In genomic region chr1:77759090-77760028, GRCh38 we compare ENCODE assay signal across 8 cellular contexts. TPM values are rescaled to one million over a fixed set of nuclear protein-coding genes. Genes with fewer than 3 reads are reported as not detected.
A peak's percentile ranks its signal among the peaks of the same experiment; 100 is the strongest.
DNase-seq lines count a peak whose midpoint lies in the region; ATAC-seq and TF ChIP-seq lines count a peak whose summit lies in the region.

Gene USP33, minus strand, starts transcription at chr1:77759852. Its CDS starts 18,155 bp downstream, at chr1:77741697.

- H3K27ac Mint-ChIP-seq in chondrocyte (ENCODE audit: unreplicated experiment): peak within 1 kb of the TSS; percentile 94

- H3K4me3 Mint-ChIP-seq in chondrocyte (ENCODE audit: unreplicated experiment): peak within 1 kb of the TSS; percentile 92

- no peaks in the 10 kb centered on the region for H3K27me3 Mint-ChIP-seq in chondrocyte (ENCODE audit: low read depth)

- TF ChIP-seq CTCF in AG10803 (conservative IDR thresholded peaks at IDR 0.05; ENCODE audit: low read length): no peak
- TF ChIP-seq CTCF in chondrocyte (IDR thresholded peaks at IDR 0.05): no peak

- ATAC-seq in HG03175 (IDR thresholded peaks at IDR 0.05; ENCODE audit: unreplicated experiment): peak; percentile 93

- H3K4me1 Mint-ChIP-seq in chondrocyte (ENCODE audit: low read depth): peaks cover 34% of the 10 kb centered on the region

- TF ChIP-seq POLR2A in GM18951 (IDR thresholded peaks at IDR 0.05; ENCODE audit: extremely low read depth, insufficient read depth, insufficient read length): peak; percentile 79

- no peaks in the 10 kb centered on the region for H3K9me3 Mint-ChIP-seq in chondrocyte (ENCODE audit: low read depth)

- in situ Hi-C loops in GM18951 (cut with MboI; ENCODE audit: low sequenced_read_pairs, unreplicated experiment): no loop called here

- peak; percentile 66 for DNase-seq in AG10803 (ENCODE audit: low read depth)
- DNase-seq in NCI-H446 treated with DMSO at 0.1 percent for 48 hours (lab: John Stamatoyannopoulos, UW): peak; percentile 20
- DNase-seq in activated CD4-positive, alpha-beta T cell treated with anti-CD3 and anti-CD28 coated beads for 24 hours (ENCODE audit: low read depth in 2 of 2): peak; percentile 87 to 92
- DNase-seq in chondrocyte (ENCODE audit: low spot score): no peak
- peak; percentile 89 for DNase-seq in kidney tubule cell (ENCODE audit: low spot score)
- peak; percentile 88 to 91 for DNase-seq in stimulated activated CD4-positive, alpha-beta T cell treated with anti-CD3 and anti-CD28 coated beads, Interleukin-1b, Interleukin-23, amount 100 ng/mL, for 4 hours (ENCODE audit: low read depth in 2 of 2)

- H3K4me3 ChIP-seq in AG10803 (ENCODE audit: low read length): peak within 1 kb of the TSS; percentile 90

- no peaks in the 10 kb centered on the region for H3K36me3 Mint-ChIP-seq in chondrocyte (ENCODE audit: low read depth)

RNA-seq across cellular contexts. Expression of gene USP33, which starts in this region (rescaled TPM):
- 38.8 to 48.6 TPM (median 41.7 TPM) in 3 replicates for total RNA-seq in chondrocyte
